Comparison of ENCODE assay signal across 22 cellular contexts in the genomic region with DNA sequence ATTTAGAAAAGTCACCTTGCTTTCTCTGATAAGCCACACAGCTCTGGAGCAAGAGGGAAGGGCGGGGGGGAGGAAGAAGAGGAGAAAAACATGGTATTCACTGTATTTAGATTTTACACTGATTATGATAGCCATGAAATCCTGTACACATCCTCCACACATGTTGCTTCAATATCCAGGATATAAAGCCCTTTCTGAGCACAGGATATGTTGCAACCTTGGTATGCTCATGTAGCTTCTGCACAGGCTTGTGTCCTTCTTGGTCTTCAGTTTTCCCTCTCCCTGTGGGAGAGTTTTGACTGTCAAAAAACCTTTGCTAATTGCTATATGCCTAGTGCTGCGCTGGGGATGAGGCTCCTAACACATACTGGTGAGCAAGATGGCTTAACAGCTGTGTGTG.
A peak's percentile ranks its signal among the peaks of the same experiment; 100 is the strongest.
DNase-seq lines count a peak whose midpoint lies in the region; ATAC-seq and TF ChIP-seq lines count a peak whose summit lies in the region.
"Had no signal": no experiment of that assay in that cellular context is flagged by ENCODE, and none has a peak within 500 bp of the region (broad histone marks: within the 10 kb centered on the region; RNA-seq: fewer than 3 reads in every experiment).

No MANE protein-coding gene starts in this region.

- ATAC-seq in stimulated activated naive CD8-positive, alpha-beta T cell treated with anti-CD3 and anti-CD28 coated beads, Interleukin-15, amount 100 ng/mL, for 72 hours, result peak; percentile 15
- ATAC-seq in stimulated activated naive CD8-positive, alpha-beta T cell treated with anti-CD3 and anti-CD28 coated beads, Interleukin-15, Interleukin-2, amounts not matched to agents 100 U/mL and 50 U/mL, for 24 hours, result no peak
- ATAC-seq in SK-N-SH treated with all-trans-retinoic acid at 6 μM for 48 hours (peak; percentile 35; the same call in 1 of the 3 replicates), HG02885 (IDR thresholded peaks at IDR 0.05; ENCODE audit: poor library complexity, unreplicated experiment) (no peak)
- ATAC-seq: CD8-positive, alpha-beta T cell; natural killer cell; pancreas; stimulated activated naive B cell treated with anti-CD40 and anti-IgM and Interleukin-4, amounts not matched to agents 10 μg/mL and 1 μg/mL and 100 μg/mL, for 72 hours had no signal

- no peak overlapping the region for H3K4me3 Mint-ChIP-seq in stimulated activated naive CD8-positive, alpha-beta T cell treated with anti-CD3 and anti-CD28 coated beads, Interleukin-15, amount 100 ng/mL, for 72 hours
- H3K4me3 Mint-ChIP-seq: activated CD4-positive, alpha-beta T cell treated with anti-CD3 and anti-CD28 coated beads, Interleukin-2, amount 10 ng/mL, durations not matched to agents 24 days and 14 days; brain; CD8-positive, alpha-beta T cell; dendritic cell treated with granulocyte-macrophage colony-stimulating factor and Interleukin-4, amounts not matched to agents 40 ng/mL and 50 ng/mL, for 4 days; natural killer cell; stimulated activated naive B cell treated with anti-CD40 and anti-IgM and Interleukin-4, amounts not matched to agents 10 μg/mL and 1 μg/mL and 100 μg/mL, for 72 hours; T-helper 1 cell treated with Interleukin-12 subunit alpha and Interleukin-12 subunit beta and Interleukin-4 antibody, amounts not matched to agents 30 μg/mL and 1 μg/mL, for 36 hours had no signal

- H3K27ac Mint-ChIP-seq in stimulated activated naive CD8-positive, alpha-beta T cell treated with anti-CD3 and anti-CD28 coated beads, Interleukin-15, amount 100 ng/mL, for 72 hours, result no peak overlapping the region
- H3K27ac Mint-ChIP-seq: activated CD4-positive, alpha-beta T cell treated with anti-CD3 and anti-CD28 coated beads, Interleukin-2, amount 10 ng/mL, durations not matched to agents 24 days and 14 days; activated T-helper 2 cell treated with anti-CD3 and anti-CD28 coated beads, Interferon-gamma antibody, Interleukin-2, Interleukin-4, amounts not matched to agents 10 μg/mL and 5 μg/mL and 100 μg/mL, durations not matched to agents 14 hours and 24 hours and 36 hours; CD8-positive, alpha-beta T cell; dendritic cell treated with granulocyte-macrophage colony-stimulating factor and Interleukin-4, amounts not matched to agents 40 ng/mL and 50 ng/mL, for 4 days; natural killer cell; stimulated activated naive B cell treated with anti-CD40 and anti-IgM and Interleukin-4, amounts not matched to agents 10 μg/mL and 1 μg/mL and 100 μg/mL, for 72 hours; T-helper 1 cell treated with Interleukin-12 subunit alpha and Interleukin-12 subunit beta and Interleukin-4 antibody, amounts not matched to agents 30 μg/mL and 1 μg/mL, for 36 hours had no signal

- H3K9me3 Mint-ChIP-seq in stimulated activated naive CD8-positive, alpha-beta T cell treated with anti-CD3 and anti-CD28 coated beads, Interleukin-15, amount 100 ng/mL, for 72 hours, result no peaks in the 10 kb centered on the region
- H3K9me3 Mint-ChIP-seq: activated CD4-positive, alpha-beta T cell treated with anti-CD3 and anti-CD28 coated beads, Interleukin-2, amount 10 ng/mL, durations not matched to agents 24 days and 14 days; activated T-helper 2 cell treated with anti-CD3 and anti-CD28 coated beads, Interferon-gamma antibody, Interleukin-2, Interleukin-4, amounts not matched to agents 10 μg/mL and 5 μg/mL and 100 μg/mL, durations not matched to agents 14 hours and 24 hours and 36 hours; brain; CD8-positive, alpha-beta T cell; dendritic cell treated with granulocyte-macrophage colony-stimulating factor and Interleukin-4, amounts not matched to agents 40 ng/mL and 50 ng/mL, for 4 days; natural killer cell; stimulated activated naive B cell treated with anti-CD40 and anti-IgM and Interleukin-4, amounts not matched to agents 10 μg/mL and 1 μg/mL and 100 μg/mL, for 72 hours; T-helper 1 cell treated with Interleukin-12 subunit alpha and Interleukin-12 subunit beta and Interleukin-4 antibody, amounts not matched to agents 30 μg/mL and 1 μg/mL, for 36 hours had no signal

- peaks cover 13% of the 10 kb centered on the region for H3K4me1 Mint-ChIP-seq in stimulated activated naive CD8-positive, alpha-beta T cell treated with anti-CD3 and anti-CD28 coated beads, Interleukin-15, amount 100 ng/mL, for 72 hours
- H3K4me1 Mint-ChIP-seq: natural killer cell had no signal

- intact Hi-C loops in head of caudate nucleus (cut with DNase I), result no loop called here

- no peak for TF ChIP-seq CTCF in fibroblast of pulmonary artery (IDR thresholded peaks at IDR 0.05; ENCODE audit: low read length, missing control alignments)

- no peak for DNase-seq in stimulated activated naive CD8-positive, alpha-beta T cell treated with anti-CD3 and anti-CD28 coated beads, Interleukin-15, amount 100 ng/mL, for 72 hours
- DNase-seq in stimulated activated naive CD8-positive, alpha-beta T cell treated with anti-CD3 and anti-CD28 coated beads, Interleukin-15, Interleukin-2, amounts not matched to agents 100 U/mL and 50 U/mL, for 24 hours, result no peak
- DNase-seq in fibroblast of pulmonary artery (ENCODE audit: low read depth), result peak; percentile 31
- DNase-seq in SHP77 treated with DMSO at 0.1 percent for 48 hours (lab: John Stamatoyannopoulos, UW), result no peak
- no peak for DNase-seq in head of caudate nucleus
- DNase-seq: activated CD4-positive, alpha-beta T cell treated with anti-CD3 and anti-CD28 coated beads, Interleukin-2, amount 10 ng/mL, durations not matched to agents 24 days and 14 days; CD8-positive, alpha-beta T cell; DMS53; foreskin melanocyte; natural killer cell; NCI-H1092; NCI-H2081 treated with DMSO at 0.1 percent for 48 hours; NCI-H526 treated with DMSO at 0.1 percent for 48 hours; pancreas; stimulated activated naive B cell treated with anti-CD40 and anti-IgM and Interleukin-4, amounts not matched to agents 10 μg/mL and 1 μg/mL and 100 μg/mL, for 72 hours had no signal

- H3K27me3 Mint-ChIP-seq in stimulated activated naive CD8-positive, alpha-beta T cell treated with anti-CD3 and anti-CD28 coated beads, Interleukin-15, amount 100 ng/mL, for 72 hours, result peaks cover 19% of the 10 kb centered on the region
- H3K27me3 Mint-ChIP-seq: brain; dendritic cell treated with granulocyte-macrophage colony-stimulating factor and Interleukin-4, amounts not matched to agents 40 ng/mL and 50 ng/mL, for 4 days had no signal

- no peak overlapping the region for H3K4me3 ChIP-seq in fibroblast of pulmonary artery (replicated peaks; ENCODE audit: low read depth, low read length)
- H3K4me3 ChIP-seq: pancreas, tibial nerve had no signal

TF ChIP-seq in SK-N-SH treated with all-trans-retinoic acid at 6 μM for 48 hours, 23 proteins besides CTCF, POLR2A, EP300 and RAD21:
- TF ChIP-seq ARNTL (CRISPR knock-in tag; IDR thresholded peaks at IDR 0.05; ENCODE audit: borderline replicate concordance, low read depth), result no peak
- no peak for TF ChIP-seq ZFP30 (CRISPR knock-in tag; IDR thresholded peaks at IDR 0.05)
- TF ChIP-seq PATZ1 (CRISPR knock-in tag; IDR thresholded peaks at IDR 0.05; ENCODE audit: borderline replicate concordance), result no peak
- no peak for TF ChIP-seq ZNF565 (CRISPR knock-in tag; conservative IDR thresholded peaks at IDR 0.05; ENCODE audit: low read depth)
- no peak for TF ChIP-seq ESRRG (CRISPR knock-in tag; IDR thresholded peaks at IDR 0.05)
- TF ChIP-seq GLIS3 (CRISPR knock-in tag; IDR thresholded peaks at IDR 0.05), result no peak
- no peak for TF ChIP-seq ZC3H10 (CRISPR knock-in tag; IDR thresholded peaks at IDR 0.05)
- no peak for TF ChIP-seq ZNF8 (CRISPR knock-in tag; IDR thresholded peaks at IDR 0.05)
- TF ChIP-seq RARB (CRISPR knock-in tag; IDR thresholded peaks at IDR 0.05), result no peak
- TF ChIP-seq, protein P1, sequence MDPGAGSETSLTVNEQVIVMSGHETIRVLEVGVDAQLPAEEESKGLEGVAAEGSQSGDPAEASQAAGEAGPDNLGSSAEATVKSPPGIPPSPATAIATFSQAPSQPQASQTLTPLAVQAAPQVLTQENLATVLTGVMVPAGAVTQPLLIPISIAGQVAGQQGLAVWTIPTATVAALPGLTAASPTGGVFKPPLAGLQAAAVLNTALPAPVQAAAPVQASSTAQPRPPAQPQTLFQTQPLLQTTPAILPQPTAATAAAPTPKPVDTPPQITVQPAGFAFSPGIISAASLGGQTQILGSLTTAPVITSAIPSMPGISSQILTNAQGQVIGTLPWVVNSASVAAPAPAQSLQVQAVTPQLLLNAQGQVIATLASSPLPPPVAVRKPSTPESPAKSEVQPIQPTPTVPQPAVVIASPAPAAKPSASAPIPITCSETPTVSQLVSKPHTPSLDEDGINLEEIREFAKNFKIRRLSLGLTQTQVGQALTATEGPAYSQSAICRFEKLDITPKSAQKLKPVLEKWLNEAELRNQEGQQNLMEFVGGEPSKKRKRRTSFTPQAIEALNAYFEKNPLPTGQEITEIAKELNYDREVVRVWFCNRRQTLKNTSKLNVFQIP (CRISPR knock-in tag; IDR thresholded peaks at IDR 0.05; ENCODE audit: borderline replicate concordance, low read depth), result no peak
- no peak for TF ChIP-seq SNAI2 (CRISPR knock-in tag; IDR thresholded peaks at IDR 0.05)
- TF ChIP-seq BACH2 (CRISPR knock-in tag; IDR thresholded peaks at IDR 0.05; ENCODE audit: borderline replicate concordance), result no peak

Comparison
In these comparisons a context has a peak if more than half of its experiments do, and no peak if none do; other contexts are left out.
1. ATAC-seq: peak in stimulated activated naive CD8-positive, alpha-beta T cell treated with anti-CD3 and anti-CD28 coated beads, Interleukin-15, amount 100 ng/mL, for 72 hours (single experiment) and SK-N-SH treated with all-trans-retinoic acid at 6 μM for 48 hours (single experiment); none in stimulated activated naive CD8-positive, alpha-beta T cell treated with anti-CD3 and anti-CD28 coated beads, Interleukin-15, Interleukin-2, amounts not matched to agents 100 U/mL and 50 U/mL, for 24 hours (single experiment) and HG02885 (single experiment).